1 cellular context compared by ENCODE assay signal in the genomic region with DNA sequence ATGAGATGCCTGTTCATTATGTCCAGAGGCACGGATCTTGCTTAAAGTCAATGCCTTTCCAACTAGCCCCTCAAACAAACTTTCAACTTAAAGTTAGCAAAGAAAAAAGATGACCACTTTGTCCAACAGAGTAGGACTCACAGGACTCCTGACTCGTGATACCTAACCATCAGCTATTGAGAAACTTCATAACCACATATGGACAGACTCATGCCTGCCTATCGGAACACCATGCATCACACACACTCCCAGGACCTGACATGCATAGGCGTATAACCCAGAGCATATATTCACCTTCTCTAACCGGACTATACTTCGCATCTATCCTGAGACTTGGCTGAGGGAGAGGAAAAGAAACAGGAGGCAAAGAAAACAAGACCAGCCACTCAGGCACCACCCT.
TF ChIP-seq lines count a peak whose summit lies in the region.

No MANE protein-coding gene starts in this region.

TF ChIP-seq in IMR-90, 13 proteins besides CTCF, POLR2A, EP300 and RAD21 (continued from another document):
- TF ChIP-seq, protein P1, sequence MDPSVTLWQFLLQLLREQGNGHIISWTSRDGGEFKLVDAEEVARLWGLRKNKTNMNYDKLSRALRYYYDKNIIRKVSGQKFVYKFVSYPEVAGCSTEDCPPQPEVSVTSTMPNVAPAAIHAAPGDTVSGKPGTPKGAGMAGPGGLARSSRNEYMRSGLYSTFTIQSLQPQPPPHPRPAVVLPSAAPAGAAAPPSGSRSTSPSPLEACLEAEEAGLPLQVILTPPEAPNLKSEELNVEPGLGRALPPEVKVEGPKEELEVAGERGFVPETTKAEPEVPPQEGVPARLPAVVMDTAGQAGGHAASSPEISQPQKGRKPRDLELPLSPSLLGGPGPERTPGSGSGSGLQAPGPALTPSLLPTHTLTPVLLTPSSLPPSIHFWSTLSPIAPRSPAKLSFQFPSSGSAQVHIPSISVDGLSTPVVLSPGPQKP (IDR thresholded peaks at IDR 0.05; ENCODE audit: borderline replicate concordance, low read depth, low read length) = no peak
- TF ChIP-seq CEBPB (IDR thresholded peaks at IDR 0.05; ENCODE audit: low read depth, low read length) = peak; percentile 29; the same call in 1 of the 2 replicates
TF ChIP-seq in IMR-90: peak in this region for 1.
